Comparison of ENCODE assay signal across 19 cellular contexts in genomic region chr16:46583036-46583435, GRCh38. TPM values are rescaled to one million over a fixed set of nuclear protein-coding genes. Genes with fewer than 3 reads are reported as not detected.
DNase-seq lines count a peak whose midpoint lies in the region; ATAC-seq and TF ChIP-seq lines count a peak whose summit lies in the region.
"Had no signal": no experiment of that assay in that cellular context is flagged by ENCODE, and none has a peak within 500 bp of the region (broad histone marks: within the 10 kb centered on the region; RNA-seq: fewer than 3 reads in every experiment).

No MANE protein-coding gene starts in this region.

- peaks cover 12% of the 10 kb centered on the region for H3K9me3 Mint-ChIP-seq in activated CD4-positive, alpha-beta memory T cell treated with anti-CD3 and anti-CD28 coated beads, Interleukin-2, amount 10 ng/mL, durations not matched to agents 7 days and 5 days
- H3K9me3 Mint-ChIP-seq in activated CD4-positive, alpha-beta memory T cell treated with anti-CD3 and anti-CD28 coated beads for 36 hours = peaks cover 22% of the 10 kb centered on the region
- peaks cover 19% of the 10 kb centered on the region for H3K9me3 Mint-ChIP-seq in central memory CD8-positive, alpha-beta T cell
- peaks cover 14% of the 10 kb centered on the region for H3K9me3 Mint-ChIP-seq in stimulated activated effector memory CD8-positive, alpha-beta T cell treated with anti-CD3 and anti-CD28 coated beads, Interleukin-12 subunit alpha, Interleukin-12 subunit beta, amount 100 ng/mL, for 72 hours

- H3K27ac Mint-ChIP-seq in activated CD4-positive, alpha-beta memory T cell treated with anti-CD3 and anti-CD28 coated beads, Interleukin-2, amount 10 ng/mL, durations not matched to agents 7 days and 5 days = peak overlapping the region; percentile 32
- H3K27ac Mint-ChIP-seq in activated CD4-positive, alpha-beta memory T cell treated with anti-CD3 and anti-CD28 coated beads for 36 hours = no peak overlapping the region
- H3K27ac Mint-ChIP-seq in central memory CD8-positive, alpha-beta T cell (ENCODE audit: low read depth) = peak overlapping the region; percentile 1
- H3K27ac Mint-ChIP-seq in stimulated activated effector memory CD8-positive, alpha-beta T cell treated with anti-CD3 and anti-CD28 coated beads, Interleukin-12 subunit alpha, Interleukin-12 subunit beta, amount 100 ng/mL, for 72 hours = no peak overlapping the region
- H3K27ac Mint-ChIP-seq: activated naive CD4-positive, alpha-beta T cell treated with anti-CD3 and anti-CD28 coated beads, Interleukin-2, amount 50 U/mL, for 72 hours; activated T-cell treated with anti-CD3 and anti-CD28 coated beads, Interleukin-2, amount 50 U/mL, for 72 hours had no signal

- H3K27me3 ChIP-seq in hepatocyte = no peaks in the 10 kb centered on the region
- H3K27me3 ChIP-seq: dorsolateral prefrontal cortex, upper lobe of right lung had no signal

- peak; percentile 67 for ATAC-seq in central memory CD8-positive, alpha-beta T cell (replicated peaks; ENCODE audit: extremely low read depth, poor library complexity, severe bottlenecking)
- ATAC-seq in stimulated activated effector memory CD8-positive, alpha-beta T cell treated with anti-CD3 and anti-CD28 coated beads, Interleukin-12 subunit alpha, Interleukin-12 subunit beta, amount 100 ng/mL, for 72 hours = peak; percentile 32
- ATAC-seq: activated naive CD4-positive, alpha-beta T cell treated with anti-CD3 and anti-CD28 coated beads, Interleukin-2, amount 50 U/mL, for 72 hours; activated T-cell treated with anti-CD3 and anti-CD28 coated beads, Interleukin-2, amount 50 U/mL, for 72 hours; HCT116; upper lobe of right lung had no signal

- H3K4me1 ChIP-seq in hepatocyte (ENCODE audit: insufficient read depth) = no peaks in the 10 kb centered on the region
- H3K4me1 ChIP-seq: upper lobe of right lung had no signal

- no peak overlapping the region for H3K4me2 ChIP-seq in hepatocyte

- H3K36me3 ChIP-seq in hepatocyte (replicated peaks; ENCODE audit: insufficient read depth, low read depth) = no peaks in the 10 kb centered on the region
- H3K36me3 ChIP-seq: upper lobe of right lung had no signal

- intact Hi-C loops in activated CD4-positive, alpha-beta memory T cell treated with anti-CD3 and anti-CD28 coated beads for 36 hours (cut with micrococcal nuclease) = no loop called here

- no peak overlapping the region for H3K4me3 Mint-ChIP-seq in activated CD4-positive, alpha-beta memory T cell treated with anti-CD3 and anti-CD28 coated beads, Interleukin-2, amount 10 ng/mL, durations not matched to agents 7 days and 5 days
- no peak overlapping the region for H3K4me3 Mint-ChIP-seq in activated CD4-positive, alpha-beta memory T cell treated with anti-CD3 and anti-CD28 coated beads for 36 hours
- peak overlapping the region; percentile 2 for H3K4me3 Mint-ChIP-seq in central memory CD8-positive, alpha-beta T cell
- no peak overlapping the region for H3K4me3 Mint-ChIP-seq in stimulated activated effector memory CD8-positive, alpha-beta T cell treated with anti-CD3 and anti-CD28 coated beads, Interleukin-12 subunit alpha, Interleukin-12 subunit beta, amount 100 ng/mL, for 72 hours
- H3K4me3 Mint-ChIP-seq: activated T-cell treated with anti-CD3 and anti-CD28 coated beads, Interleukin-2, amount 50 U/mL, for 72 hours had no signal

- POLR2A ChIA-PET in activated CD4-positive, alpha-beta memory T cell treated with anti-CD3 and anti-CD28 coated beads, Interleukin-2, amount 10 ng/mL, durations not matched to agents 7 days and 5 days (lab: Charles Lee) = interaction anchor here (1.8 to 2.1 kb wide), 2 partner anchors 23 to 38 kb away, joined by 4 to 8 read pairs; partner anchors contain the start of gene SHCBP1
- POLR2A ChIA-PET in activated CD4-positive, alpha-beta memory T cell treated with anti-CD3 and anti-CD28 coated beads for 36 hours (lab: Charles Lee) = no interaction called here

- CTCF ChIA-PET in activated CD4-positive, alpha-beta memory T cell treated with anti-CD3 and anti-CD28 coated beads, Interleukin-2, amount 10 ng/mL, durations not matched to agents 7 days and 5 days (lab: Charles Lee) = interaction anchor here (1.1 kb wide), 1 partner anchor 28 kb away, joined by 4 read pairs; no protein-coding TSS in a partner anchor
- CTCF ChIA-PET in activated CD4-positive, alpha-beta memory T cell treated with anti-CD3 and anti-CD28 coated beads for 36 hours (lab: Charles Lee) = no interaction called here

- no peak overlapping the region for H3K4me3 ChIP-seq in hepatocyte
- H3K4me3 ChIP-seq: dorsolateral prefrontal cortex, lung, upper lobe of right lung had no signal

- H3K79me2 ChIP-seq in hepatocyte = no peaks in the 10 kb centered on the region

- H3K36me3 Mint-ChIP-seq in activated CD4-positive, alpha-beta memory T cell treated with anti-CD3 and anti-CD28 coated beads, Interleukin-2, amount 10 ng/mL, durations not matched to agents 7 days and 5 days (ENCODE audit: low read depth) = peaks cover 78% of the 10 kb centered on the region
- H3K36me3 Mint-ChIP-seq in activated CD4-positive, alpha-beta memory T cell treated with anti-CD3 and anti-CD28 coated beads for 36 hours = peaks cover 54% of the 10 kb centered on the region
- peaks cover 5% of the 10 kb centered on the region for H3K36me3 Mint-ChIP-seq in central memory CD8-positive, alpha-beta T cell (ENCODE audit: insufficient read depth)
- peaks cover 36% of the 10 kb centered on the region for H3K36me3 Mint-ChIP-seq in stimulated activated effector memory CD8-positive, alpha-beta T cell treated with anti-CD3 and anti-CD28 coated beads, Interleukin-12 subunit alpha, Interleukin-12 subunit beta, amount 100 ng/mL, for 72 hours

- no peaks in the 10 kb centered on the region for H3K9me2 ChIP-seq in hepatocyte (replicated peaks; ENCODE audit: insufficient read depth)

- no peak for TF ChIP-seq CTCF in hepatocyte (IDR thresholded peaks at IDR 0.05; ENCODE audit: poor library complexity)
- TF ChIP-seq CTCF in GM20000 (IDR thresholded peaks at IDR 0.05; ENCODE audit: extremely low read depth, missing control alignments) = no peak

- H3K27ac ChIP-seq in hepatocyte = no peak overlapping the region
- H3K27ac ChIP-seq: dorsolateral prefrontal cortex, upper lobe of right lung had no signal

- WGBS in hepatocyte (ENCODE audit: low lambda C conversion rate, missing lambda C conversion rate) = 75% methylated on average over 2 of the region's 2 CpGs

- H2AFZ ChIP-seq in hepatocyte = no peak overlapping the region

- H3K4me1 Mint-ChIP-seq in activated CD4-positive, alpha-beta memory T cell treated with anti-CD3 and anti-CD28 coated beads, Interleukin-2, amount 10 ng/mL, durations not matched to agents 7 days and 5 days = peaks cover 24% of the 10 kb centered on the region
- H3K4me1 Mint-ChIP-seq in activated CD4-positive, alpha-beta memory T cell treated with anti-CD3 and anti-CD28 coated beads for 36 hours (ENCODE audit: low read depth) = peaks cover 3% of the 10 kb centered on the region
- H3K4me1 Mint-ChIP-seq in central memory CD8-positive, alpha-beta T cell = peaks cover 21% of the 10 kb centered on the region
- peaks cover 4% of the 10 kb centered on the region for H3K4me1 Mint-ChIP-seq in stimulated activated effector memory CD8-positive, alpha-beta T cell treated with anti-CD3 and anti-CD28 coated beads, Interleukin-12 subunit alpha, Interleukin-12 subunit beta, amount 100 ng/mL, for 72 hours

- H4K20me1 ChIP-seq in hepatocyte (ENCODE audit: insufficient read depth, poor library complexity, severe bottlenecking) = no peaks in the 10 kb centered on the region

- no peak for DNase-seq in activated CD4-positive, alpha-beta memory T cell treated with anti-CD3 and anti-CD28 coated beads, Interleukin-2, amount 10 ng/mL, durations not matched to agents 7 days and 5 days
- DNase-seq in activated CD4-positive, alpha-beta memory T cell treated with anti-CD3 and anti-CD28 coated beads for 36 hours = no peak
- DNase-seq in OCI-M1 (lab: John Stamatoyannopoulos, UW) (peak; percentile 53), DMS79 (lab: John Stamatoyannopoulos, UW) (no peak), hepatocyte (ENCODE audit: low spot score) (no peak), GM20000 (ENCODE audit: low spot score) (no peak)
- DNase-seq in central memory CD8-positive, alpha-beta T cell (ENCODE audit: low spot score in 2 of 2) = no peak
- DNase-seq in stimulated activated effector memory CD8-positive, alpha-beta T cell treated with anti-CD3 and anti-CD28 coated beads, Interleukin-12 subunit alpha, Interleukin-12 subunit beta, amount 100 ng/mL, for 72 hours (ENCODE audit: low spot score in 2 of 2) = no peak
- DNase-seq: activated T-cell treated with anti-CD3 and anti-CD28 coated beads, Interleukin-2, amount 50 U/mL, for 72 hours; dorsolateral prefrontal cortex; kidney glomerular epithelial cell; NCI-H1092 treated with DMSO at 0.1 percent for 48 hours; NCI-H2029; NCI-H226; RPMI8226; upper lobe of right lung had no signal

- no peaks in the 10 kb centered on the region for H3K27me3 Mint-ChIP-seq in activated CD4-positive, alpha-beta memory T cell treated with anti-CD3 and anti-CD28 coated beads, Interleukin-2, amount 10 ng/mL, durations not matched to agents 7 days and 5 days
- no peaks in the 10 kb centered on the region for H3K27me3 Mint-ChIP-seq in activated CD4-positive, alpha-beta memory T cell treated with anti-CD3 and anti-CD28 coated beads for 36 hours
- no peaks in the 10 kb centered on the region for H3K27me3 Mint-ChIP-seq in central memory CD8-positive, alpha-beta T cell

- no peaks in the 10 kb centered on the region for H3K9me3 ChIP-seq in hepatocyte (ENCODE audit: low read depth)
- H3K9me3 ChIP-seq: upper lobe of right lung had no signal

RNA-seq across cellular contexts. Expression of gene SHCBP1, which starts 38.1 kb away (rescaled TPM):
- 10 to 100 TPM; 51.0 to 52.5 TPM for total RNA-seq in activated CD4-positive, alpha-beta memory T cell treated with anti-CD3 and anti-CD28 coated beads, Interleukin-2, amount 10 ng/mL, durations not matched to agents 7 days and 5 days
- total RNA-seq in activated CD4-positive, alpha-beta memory T cell treated with anti-CD3 and anti-CD28 coated beads for 36 hours = 10 to 100 TPM; 49.0 to 50.5 TPM
- 2.7 and 3.2 TPM in 2 replicates for total RNA-seq in hepatocyte
- polyA plus RNA-seq in hepatocyte = 3.2 and 4.0 TPM in 2 replicates

Comparison
In these comparisons a context has a peak if more than half of its experiments do, and no peak if none do; other contexts are left out.
1. H3K27ac Mint-ChIP-seq: peak in activated CD4-positive, alpha-beta memory T cell treated with anti-CD3 and anti-CD28 coated beads, Interleukin-2, amount 10 ng/mL, durations not matched to agents 7 days and 5 days (single experiment) and central memory CD8-positive, alpha-beta T cell (single experiment); none in activated CD4-positive, alpha-beta memory T cell treated with anti-CD3 and anti-CD28 coated beads for 36 hours (single experiment) and stimulated activated effector memory CD8-positive, alpha-beta T cell treated with anti-CD3 and anti-CD28 coated beads, Interleukin-12 subunit alpha, Interleukin-12 subunit beta, amount 100 ng/mL, for 72 hours (single experiment).
2. RNA of gene SHCBP1, which starts 38.1 kb away (total RNA-seq): 51.0 to 52.5 TPM in activated CD4-positive, alpha-beta memory T cell treated with anti-CD3 and anti-CD28 coated beads, Interleukin-2, amount 10 ng/mL, durations not matched to agents 7 days and 5 days and 49.0 to 50.5 TPM in activated CD4-positive, alpha-beta memory T cell treated with anti-CD3 and anti-CD28 coated beads for 36 hours; 2.7 to 3.2 TPM in hepatocyte; every median in the first group is over 10 times any median in the second.